In the genomic region with DNA sequence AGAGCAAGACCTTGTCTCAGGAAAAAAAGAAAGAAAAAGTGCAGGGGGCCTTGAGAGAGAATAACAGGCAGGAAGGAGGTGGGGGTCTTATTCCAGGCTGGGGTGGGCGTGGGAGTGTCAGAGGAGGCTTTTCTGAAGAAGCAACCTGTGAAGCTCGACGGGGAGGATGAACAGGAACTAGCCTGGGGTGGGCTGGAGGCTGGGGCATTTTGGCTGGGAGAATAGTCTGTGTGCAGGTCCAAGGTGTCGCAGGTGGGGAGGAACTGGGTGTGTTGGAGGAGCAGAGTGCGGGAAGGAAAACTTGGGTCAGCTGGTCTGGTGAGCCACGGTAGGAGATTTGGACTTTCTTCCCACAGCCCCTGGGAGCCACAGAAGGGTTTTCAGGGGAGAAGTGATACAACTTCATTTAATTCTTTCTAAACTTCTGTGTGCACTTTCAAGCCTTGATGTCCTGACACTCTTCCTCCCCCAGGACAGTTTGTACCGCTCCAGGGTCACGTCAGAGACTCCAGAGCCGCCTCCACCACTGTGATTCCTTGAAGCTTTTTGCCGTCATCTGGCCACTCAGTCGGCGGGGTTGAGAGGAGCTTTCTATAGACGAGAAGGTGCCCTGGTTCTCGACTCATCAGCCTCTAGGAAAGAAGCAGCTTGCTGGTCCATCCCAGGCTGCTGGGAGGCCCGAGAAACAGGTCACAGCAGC, we compare ENCODE assay signal across 20 cellular contexts.
DNase-seq lines count a peak whose midpoint lies in the region; ATAC-seq, FAIRE-seq and TF ChIP-seq lines count a peak whose summit lies in the region.
"Had no signal": no experiment of that assay in that cellular context is flagged by ENCODE, and none has a peak within 500 bp of the region (broad histone marks: within the 10 kb centered on the region; RNA-seq: fewer than 3 reads in every experiment).

No MANE protein-coding gene starts in this region.

- 64 to 75% (median 68%) methylated on average over 15 of the region's 15 CpGs for WGBS in spleen, 5 donors
- 78 to 85% (median 83%) methylated on average over 15 of the region's 15 CpGs for WGBS in stomach, 5 donors

- no peaks in the 10 kb centered on the region for H3K27me3 Mint-ChIP-seq in activated CD4-positive, alpha-beta T cell treated with anti-CD3 and anti-CD28 coated beads, Interleukin-2, amount 10 ng/mL, durations not matched to agents 24 days and 14 days
- no peaks in the 10 kb centered on the region for H3K27me3 Mint-ChIP-seq in astrocyte (ENCODE audit: low read depth, unreplicated experiment)

- H3K79me2 ChIP-seq in astrocyte (ENCODE audit: insufficient read depth, low read length), result peaks cover 56% of the 10 kb centered on the region

- H2AFZ ChIP-seq in astrocyte (ENCODE audit: low read depth, low read length), result no peak overlapping the region

- no peak overlapping the region for H3K4me2 ChIP-seq in astrocyte (ENCODE audit: low read length)

- TF ChIP-seq POLR2A in spleen (IDR thresholded peaks at IDR 0.05) (no peak), stomach (IDR thresholded peaks at IDR 0.05) (no peak)

- no peaks in the 10 kb centered on the region for H4K20me1 ChIP-seq in astrocyte (ENCODE audit: insufficient read depth, low read length)

- H3K36me3 ChIP-seq in astrocyte (ENCODE audit: insufficient read depth, low read length) (no peaks in the 10 kb centered on the region), spleen (peaks cover 0 to 4% (median 0%) of the 10 kb centered on the region in 6 donors), stomach (peaks cover 0 to 5% (median 2%) of the 10 kb centered on the region in 4 donors)
- H3K36me3 ChIP-seq: lower lobe of right lung, right lobe of liver, upper lobe of right lung had no signal

- ATAC-seq in HG02798 (IDR thresholded peaks at IDR 0.05; ENCODE audit: poor library complexity, unreplicated experiment), result peak; percentile 0
- ATAC-seq: foreskin keratinocyte, lower lobe of right lung, right lobe of liver, upper lobe of right lung had no signal

- no peak for TF ChIP-seq CTCF in astrocyte (IDR thresholded peaks at IDR 0.05; ENCODE audit: insufficient read depth, low read depth, low read length)
- TF ChIP-seq CTCF in spleen (IDR thresholded peaks at IDR 0.05 in 8 of 11, conservative IDR thresholded peaks at IDR 0.05 in 3 of 11), result no peak
- no peak for TF ChIP-seq CTCF in D721Med (IDR thresholded peaks at IDR 0.05; ENCODE audit: insufficient read depth, missing control alignments)
- no peak for TF ChIP-seq CTCF in stomach (IDR thresholded peaks at IDR 0.05)

- no peaks in the 10 kb centered on the region for H3K36me3 Mint-ChIP-seq in activated CD4-positive, alpha-beta T cell treated with anti-CD3 and anti-CD28 coated beads, Interleukin-2, amount 10 ng/mL, durations not matched to agents 24 days and 14 days (ENCODE audit: low read depth)
- H3K36me3 Mint-ChIP-seq in astrocyte (ENCODE audit: low read depth, unreplicated experiment), result peaks cover 8% of the 10 kb centered on the region

- intact Hi-C loops in activated CD4-positive, alpha-beta T cell treated with anti-CD3 and anti-CD28 coated beads, Interleukin-2, amount 10 ng/mL, durations not matched to agents 24 days and 14 days (cut with micrococcal nuclease), result no loop called here
- intact Hi-C loops in spleen (cut with DNase I; ENCODE audit: low total_unique reads) (no loop called here), stomach (cut with DNase I; ENCODE audit: low total_unique reads) (no loop called here)

- peak overlapping the region; percentile 85 for H3K27ac ChIP-seq in astrocyte (ENCODE audit: low read depth, low read length)
- peak overlapping the region in 6 of 8 donors; percentile 10 to 92 (median 90) for H3K27ac ChIP-seq in spleen
- H3K27ac ChIP-seq in stomach, result peak overlapping the region in 1 of 5 donors; percentile 42
- H3K27ac ChIP-seq: foreskin keratinocyte, right lobe of liver, upper lobe of right lung had no signal

- FAIRE-seq in astrocyte (lab: Jason Lieb, UNC) (no peak), D721Med (lab: Jason Lieb, UNC) (no peak)
- FAIRE-seq: A204.1, RCC 7860 had no signal

- peak overlapping the region; percentile 50 for H3K9ac ChIP-seq in astrocyte (ENCODE audit: low read length)

- H3K9me3 ChIP-seq in astrocyte (ENCODE audit: insufficient read depth, low read depth, low read length) (no peaks in the 10 kb centered on the region), spleen (peaks cover 0 to 6% (median 0%) of the 10 kb centered on the region in 8 donors), stomach (no peaks in the 10 kb centered on the region)
- H3K9me3 ChIP-seq: lower lobe of right lung, right lobe of liver, upper lobe of right lung had no signal

- H3K9me3 Mint-ChIP-seq in activated CD4-positive, alpha-beta T cell treated with anti-CD3 and anti-CD28 coated beads, Interleukin-2, amount 10 ng/mL, durations not matched to agents 24 days and 14 days, result no peaks in the 10 kb centered on the region
- H3K9me3 Mint-ChIP-seq in astrocyte (ENCODE audit: unreplicated experiment), result peaks cover 2% of the 10 kb centered on the region

- H3K4me3 Mint-ChIP-seq in activated CD4-positive, alpha-beta T cell treated with anti-CD3 and anti-CD28 coated beads, Interleukin-2, amount 10 ng/mL, durations not matched to agents 24 days and 14 days, result no peak overlapping the region
- H3K4me3 Mint-ChIP-seq in astrocyte (ENCODE audit: unreplicated experiment), result no peak overlapping the region

- peak overlapping the region; percentile 29 for H3K27ac Mint-ChIP-seq in activated CD4-positive, alpha-beta T cell treated with anti-CD3 and anti-CD28 coated beads, Interleukin-2, amount 10 ng/mL, durations not matched to agents 24 days and 14 days
- no peak overlapping the region for H3K27ac Mint-ChIP-seq in astrocyte (ENCODE audit: unreplicated experiment)

- peaks cover 35% of the 10 kb centered on the region for H3K4me1 Mint-ChIP-seq in activated CD4-positive, alpha-beta T cell treated with anti-CD3 and anti-CD28 coated beads, Interleukin-2, amount 10 ng/mL, durations not matched to agents 24 days and 14 days
- H3K4me1 Mint-ChIP-seq in astrocyte (ENCODE audit: low read depth, unreplicated experiment), result peaks cover 6% of the 10 kb centered on the region

- H3K4me1 ChIP-seq in astrocyte (ENCODE audit: insufficient read depth, low read length) (peaks cover 25% of the 10 kb centered on the region), spleen (peaks cover 12 to 71% (median 46%) of the 10 kb centered on the region in 6 donors), stomach (peaks cover 0 to 9% (median 0%) of the 10 kb centered on the region in 4 donors)
- H3K4me1 ChIP-seq: right lobe of liver, upper lobe of right lung had no signal

- no peaks in the 10 kb centered on the region for H3K27me3 ChIP-seq in astrocyte (ENCODE audit: insufficient read depth, low read length)
- H3K27me3 ChIP-seq in spleen (replicated peaks in 1 of 7), result no peaks in the 10 kb centered on the region
- H3K27me3 ChIP-seq in stomach, result no peaks in the 10 kb centered on the region
- H3K27me3 ChIP-seq: foreskin keratinocyte, right lobe of liver, upper lobe of right lung had no signal

- H3K4me3 ChIP-seq in astrocyte (ENCODE audit: insufficient read depth, low read depth, low read length), result no peak overlapping the region
- no peak overlapping the region for H3K4me3 ChIP-seq in spleen
- no peak overlapping the region for H3K4me3 ChIP-seq in stomach
- H3K4me3 ChIP-seq: lower lobe of right lung, right lobe of liver, upper lobe of right lung had no signal

- TF ChIP-seq EP300 in stomach (IDR thresholded peaks at IDR 0.05), result no peak

- no peak for DNase-seq in activated CD4-positive, alpha-beta T cell treated with anti-CD3 and anti-CD28 coated beads, Interleukin-2, amount 10 ng/mL, durations not matched to agents 24 days and 14 days
- no peak for DNase-seq in activated CD4-positive, alpha-beta T cell treated with anti-CD3 and anti-CD28 coated beads for 4 hours
- DNase-seq in astrocyte (ENCODE audit: low read depth) (no peak), spleen (no peak), D341Med (ENCODE audit: low spot score) (no peak), D721Med (ENCODE audit: insufficient read length, low spot score) (no peak), stomach (no peak)
- DNase-seq: activated effector memory CD4-positive, alpha-beta T cell treated with anti-CD3 and anti-CD28 coated beads, Interleukin-2, amount 50 U/mL, for 16 hours; foreskin keratinocyte; GDM1; H7; KBM-7; lower lobe of right lung; NCI-H1694; right lobe of liver; stimulated activated CD8-positive, alpha-beta memory T cell treated with anti-CD3 and anti-CD28 coated beads, Interleukin-4, amount 100 ng/mL, for 48 hours; upper lobe of right lung had no signal
